8 cellular contexts compared by ENCODE assay signal in the genomic region with DNA sequence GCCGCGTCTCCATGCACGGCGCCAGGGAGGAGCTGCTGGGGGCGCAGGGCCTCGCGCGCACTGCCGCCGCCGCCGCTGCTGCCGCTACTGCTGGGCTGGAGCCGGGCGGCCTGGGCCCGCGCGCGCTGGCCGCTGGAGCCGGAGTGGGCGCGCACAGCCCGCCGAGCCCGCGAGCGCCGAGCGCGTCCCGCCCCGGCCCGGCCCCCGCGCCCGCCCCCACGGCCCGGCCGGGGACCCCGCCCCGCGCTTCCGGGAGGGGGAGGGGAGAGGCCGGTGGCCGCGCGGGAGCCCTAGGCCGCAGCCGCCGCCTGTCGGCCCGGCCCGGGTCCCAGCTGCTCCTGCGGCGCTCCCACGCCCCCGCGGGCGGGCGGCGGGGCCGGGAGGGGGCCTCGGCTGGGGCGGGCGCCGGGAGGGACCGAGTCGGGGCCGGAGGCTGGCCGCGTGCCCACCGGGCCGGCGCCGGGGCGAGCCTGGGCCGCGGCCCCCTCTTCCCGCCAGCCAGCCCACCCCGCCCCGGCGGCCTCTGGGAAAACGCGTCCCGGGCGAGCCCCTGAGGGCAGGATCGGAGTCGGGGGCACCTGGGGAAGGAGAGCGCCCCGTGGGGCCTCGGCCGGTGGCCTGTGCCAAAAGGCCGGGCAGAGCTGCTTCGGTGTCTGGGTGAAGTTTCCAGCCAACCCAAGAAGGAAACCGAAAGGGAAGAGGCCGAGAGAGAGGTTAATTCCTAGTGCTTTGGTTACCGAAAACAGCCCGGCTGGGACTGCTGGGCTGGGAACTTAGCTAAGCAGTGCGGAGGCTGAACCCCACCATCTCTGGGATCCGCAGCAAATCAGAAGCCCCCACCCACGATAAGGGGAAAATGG. TPM values are rescaled to one million over a fixed set of nuclear protein-coding genes. Genes with fewer than 3 reads are reported as not detected.
DNase-seq lines count a peak whose midpoint lies in the region; ATAC-seq and TF ChIP-seq lines count a peak whose summit lies in the region.

A gene (minus strand): TSS at position 145 of the 860 bp plus-strand sequence. CDS start 321 bp downstream, outside the sequence.

- H3K4me3 Mint-ChIP-seq in HFFc6 (peak within 1 kb of the TSS; percentile 95), activated B cell treated with CpG ODN at 0.5 μM for 24 hours (peak within 1 kb of the TSS; percentile 88), chondrocyte (ENCODE audit: unreplicated experiment) (peak within 1 kb of the TSS; percentile 86)

- POLR2A ChIA-PET in activated B cell treated with CpG ODN at 0.5 μM for 24 hours (lab: Charles Lee) = interaction anchor here (0.6 to 3.0 kb wide), 15 partner anchors 11 to 1144 kb away, joined by 3 to 22 read pairs (median 4); no protein-coding TSS in a partner anchor

- TF ChIP-seq CTCF in HFFc6 (IDR thresholded peaks at IDR 0.05) (no peak), activated B cell treated with CpG ODN at 0.5 μM for 24 hours (IDR thresholded peaks at IDR 0.05) (no peak), chondrocyte (IDR thresholded peaks at IDR 0.05) (no peak), kidney epithelial cell (IDR thresholded peaks at IDR 0.05; ENCODE audit: insufficient read depth, low read length, poor library complexity, severe bottlenecking) (no peak)

- CTCF ChIA-PET in activated B cell treated with CpG ODN at 0.5 μM for 24 hours (lab: Charles Lee) = interaction anchor here (0.7 to 1.7 kb wide), 4 partner anchors 76 to 132 kb away, joined by 3 to 10 read pairs (median 4); no protein-coding TSS in a partner anchor

- no peaks in the 10 kb centered on the region for H3K27me3 ChIP-seq in kidney epithelial cell (ENCODE audit: control insufficient read depth, insufficient read depth, low read length)

- peak within 1 kb of the TSS; percentile 87 for H3K4me3 ChIP-seq in kidney epithelial cell (ENCODE audit: low read depth, low read length)

- DNase-seq in NCI-H345 (lab: John Stamatoyannopoulos, UW) (peak; percentile 61), NCI-H345 treated with DMSO at 0.1 percent for 48 hours (lab: John Stamatoyannopoulos, UW; ENCODE audit: unreplicated experiment) (no peak), HFFc6 (peak; percentile 64), NCI-H1092 (lab: John Stamatoyannopoulos, UW) (peak; percentile 57), activated B cell treated with CpG ODN at 0.5 μM for 24 hours (peak; percentile 82), chondrocyte (ENCODE audit: low spot score) (no peak), kidney epithelial cell (ENCODE audit: low read depth) (no peak)
- DNase-seq in stimulated activated CD4-positive, alpha-beta T cell treated with anti-CD3 and anti-CD28 coated beads, Interleukin-15, amount 100 ng/mL, for 24 hours = peak; percentile 73

- no peaks in the 10 kb centered on the region; the same call in 1 of the 2 replicates for H3K27me3 Mint-ChIP-seq in HFFc6 (ENCODE audit: insufficient read depth)
- no peaks in the 10 kb centered on the region for H3K27me3 Mint-ChIP-seq in activated B cell treated with CpG ODN at 0.5 μM for 24 hours
- no peaks in the 10 kb centered on the region for H3K27me3 Mint-ChIP-seq in chondrocyte (ENCODE audit: low read depth)

- H3K36me3 ChIP-seq in kidney epithelial cell (ENCODE audit: control insufficient read depth, insufficient read depth, low read length) = no peaks in the 10 kb centered on the region

- H3K4me1 Mint-ChIP-seq in HFFc6 (ENCODE audit: low read depth) = peaks cover 61% of the 10 kb centered on the region
- H3K4me1 Mint-ChIP-seq in activated B cell treated with CpG ODN at 0.5 μM for 24 hours = peaks cover 45% of the 10 kb centered on the region
- H3K4me1 Mint-ChIP-seq in chondrocyte (ENCODE audit: low read depth) = peaks cover 58% of the 10 kb centered on the region

- intact Hi-C loops in activated B cell treated with CpG ODN at 0.5 μM for 24 hours (cut with micrococcal nuclease) = loop anchor here (1.0 to 10.0 kb wide), 8 partner anchors 9 to 1028 kb away; a partner anchor contains a TSS

- H3K9me3 Mint-ChIP-seq in HFFc6 (no peaks in the 10 kb centered on the region), activated B cell treated with CpG ODN at 0.5 μM for 24 hours (no peaks in the 10 kb centered on the region), chondrocyte (ENCODE audit: low read depth) (no peaks in the 10 kb centered on the region)

- H3K36me3 Mint-ChIP-seq in HFFc6 (ENCODE audit: low read depth) (peaks cover 15% of the 10 kb centered on the region), activated B cell treated with CpG ODN at 0.5 μM for 24 hours (ENCODE audit: low read depth) (peaks cover 6% of the 10 kb centered on the region), chondrocyte (ENCODE audit: low read depth) (peaks cover 2% of the 10 kb centered on the region)

- ATAC-seq in activated B cell treated with CpG ODN at 0.5 μM for 24 hours (ENCODE audit: low read depth) = peak; percentile 78

- H3K27ac Mint-ChIP-seq in HFFc6 (peak within 1 kb of the TSS; percentile 97), activated B cell treated with CpG ODN at 0.5 μM for 24 hours (peak within 1 kb of the TSS; percentile 91), chondrocyte (ENCODE audit: unreplicated experiment) (peak within 1 kb of the TSS; percentile 94)

RNA-seq across cellular contexts. Expression of the gene that starts here (rescaled TPM):
- 10 to 100 TPM; 72.2 to 89.8 (median 80.5) TPM for total RNA-seq in HFFc6 (2021; fragmentation: NEBNext Ultra II Directional; extraction: Animal tissue kit (Norgen Biotek cat#: 25700))
- total RNA-seq in activated B cell treated with CpG ODN at 0.5 μM for 24 hours (74.8 and 84.8 TPM in 2 replicates), chondrocyte (98.2 to 105 TPM (median 100 TPM) in 3 replicates), kidney epithelial cell (177 and 190 TPM in 2 replicates)

Comparison
In these comparisons a context has a peak if more than half of its experiments do, and no peak if none do; other contexts are left out.
1. DNase-seq: peak in NCI-H345 (single experiment), HFFc6 (single experiment), NCI-H1092 (single experiment), activated B cell treated with CpG ODN at 0.5 μM for 24 hours (single experiment) and stimulated activated CD4-positive, alpha-beta T cell treated with anti-CD3 and anti-CD28 coated beads, Interleukin-15, amount 100 ng/mL, for 24 hours (single experiment); none in NCI-H345 treated with DMSO at 0.1 percent for 48 hours (single experiment), chondrocyte (single experiment) and kidney epithelial cell (single experiment).
2. Peak in every context shown above with its lines, with median percentiles within 50 percentile points of each other: H3K27ac Mint-ChIP-seq and H3K4me3 Mint-ChIP-seq.